In genomic region chr1:201715351-201715750, GRCh38 we compare ENCODE assay signal across 13 cellular contexts.
DNase-seq lines count a peak whose midpoint lies in the region; ATAC-seq and TF ChIP-seq lines count a peak whose summit lies in the region.
"Had no signal": no experiment of that assay in that cellular context is flagged by ENCODE, and none has a peak within 500 bp of the region (broad histone marks: within the 10 kb centered on the region; RNA-seq: fewer than 3 reads in every experiment).

No MANE protein-coding gene starts in this region.

- no peak overlapping the region for H3K27ac ChIP-seq in Karpas-422 (ENCODE audit: low read length)
- peak overlapping the region; percentile 99 for H3K27ac ChIP-seq in subcutaneous abdominal adipose tissue (ENCODE audit: low read depth, low read length)

- H3K36me3 ChIP-seq in Karpas-422 (ENCODE audit: insufficient read depth, low read length) (no peaks in the 10 kb centered on the region), mucosa of stomach (ENCODE audit: control insufficient read depth, insufficient read depth, low read length) (no peaks in the 10 kb centered on the region), subcutaneous abdominal adipose tissue (ENCODE audit: control insufficient read depth in 5 of 5, insufficient read depth in 5 of 5, low read length in 5 of 5) (peaks cover 0 to 17% (median 9%) of the 10 kb centered on the region in 5 donors)

- H3K9me2 ChIP-seq in Karpas-422 (replicated peaks; ENCODE audit: insufficient read depth, low read length), result no peaks in the 10 kb centered on the region

- H2AFZ ChIP-seq in Karpas-422 (ENCODE audit: low read length), result no peak overlapping the region

- H3K4me3 ChIP-seq in Karpas-422 (ENCODE audit: low read length), result no peak overlapping the region
- H3K4me3 ChIP-seq in mucosa of stomach (ENCODE audit: low read length), result no peak overlapping the region
- H3K4me3 ChIP-seq in subcutaneous abdominal adipose tissue (ENCODE audit: low read depth in 1 of 5, low read length in 5 of 5), result peak overlapping the region; percentile 11 to 51 (median 22)

- H3K4me3 Mint-ChIP-seq in chondrocyte (ENCODE audit: unreplicated experiment) (peak overlapping the region; percentile 2), glutamatergic neuron (ENCODE audit: unreplicated experiment) (no peak overlapping the region)

- no peak overlapping the region for H3K9ac ChIP-seq in Karpas-422 (ENCODE audit: low read length)
- H3K9ac ChIP-seq in mucosa of stomach (ENCODE audit: low read length), result peak overlapping the region; percentile 56
- H3K9ac ChIP-seq in subcutaneous abdominal adipose tissue (ENCODE audit: low read length in 5 of 5), result peak overlapping the region; percentile 65 to 84 (median 69)

- H3K79me2 ChIP-seq in Karpas-422 (ENCODE audit: low read length), result no peaks in the 10 kb centered on the region

- TF ChIP-seq CTCF in chondrocyte (IDR thresholded peaks at IDR 0.05), result no peak
- TF ChIP-seq CTCF in glutamatergic neuron (IDR thresholded peaks at IDR 0.05; ENCODE audit: partially characterized antibody, unreplicated experiment), result no peak

- H3K27me3 Mint-ChIP-seq in chondrocyte (ENCODE audit: low read depth) (no peaks in the 10 kb centered on the region), glutamatergic neuron (ENCODE audit: unreplicated experiment) (peaks cover 13% of the 10 kb centered on the region)
- H3K27me3 Mint-ChIP-seq: naive thymus-derived CD8-positive, alpha-beta T cell had no signal

- H3K4me1 Mint-ChIP-seq in chondrocyte (ENCODE audit: low read depth) (peaks cover 81% of the 10 kb centered on the region), glutamatergic neuron (ENCODE audit: low read depth, unreplicated experiment) (peaks cover 51% of the 10 kb centered on the region)

- H3K27ac Mint-ChIP-seq in chondrocyte (ENCODE audit: unreplicated experiment) (peak overlapping the region; percentile 99), glutamatergic neuron (ENCODE audit: unreplicated experiment) (no peak overlapping the region)

- H3K9me3 Mint-ChIP-seq in chondrocyte (ENCODE audit: low read depth) (no peaks in the 10 kb centered on the region), glutamatergic neuron (ENCODE audit: unreplicated experiment) (peaks cover 26% of the 10 kb centered on the region)
- H3K9me3 Mint-ChIP-seq: naive thymus-derived CD8-positive, alpha-beta T cell had no signal

- H3K4me1 ChIP-seq in Karpas-422 (ENCODE audit: low read length), result peaks cover 12% of the 10 kb centered on the region
- peaks cover 63% of the 10 kb centered on the region for H3K4me1 ChIP-seq in mucosa of stomach (ENCODE audit: control insufficient read depth, insufficient read depth, low read length)
- peaks cover 51 to 100% (median 96%) of the 10 kb centered on the region in 5 donors for H3K4me1 ChIP-seq in subcutaneous abdominal adipose tissue (ENCODE audit: control insufficient read depth in 5 of 5, insufficient read depth in 5 of 5, low read length in 5 of 5)

- no peaks in the 10 kb centered on the region for H3K9me3 ChIP-seq in Karpas-422 (ENCODE audit: low read length)
- H3K9me3 ChIP-seq in mucosa of stomach (ENCODE audit: control insufficient read depth, low read length), result no peaks in the 10 kb centered on the region
- no peaks in the 10 kb centered on the region for H3K9me3 ChIP-seq in subcutaneous abdominal adipose tissue (ENCODE audit: control insufficient read depth in 5 of 5, low read length in 5 of 5)

- ATAC-seq in GM19397 (IDR thresholded peaks at IDR 0.05; ENCODE audit: unreplicated experiment) (no peak), HG03097 (IDR thresholded peaks at IDR 0.05; ENCODE audit: low FRiP score, unreplicated experiment) (no peak), HG03159 (IDR thresholded peaks at IDR 0.05; ENCODE audit: unreplicated experiment) (no peak)
- ATAC-seq: naive thymus-derived CD8-positive, alpha-beta T cell had no signal

- H4K20me1 ChIP-seq in Karpas-422 (ENCODE audit: insufficient read depth, low read depth, low read length), result no peaks in the 10 kb centered on the region; the same call in 1 of the 2 replicates

- no peak for DNase-seq in Karpas-422
- peak; percentile 46 for DNase-seq in chondrocyte (ENCODE audit: low spot score)
- DNase-seq in glutamatergic neuron, result no peak
- DNase-seq: activated CD4-positive, alpha-beta T cell treated with anti-CD3 and anti-CD28 coated beads for 1 hour; activated gamma-delta T cell treated with Interleukin-2 at 50 U/mL for 16 hours; naive thymus-derived CD8-positive, alpha-beta T cell; SHP77; stimulated activated CD4-positive, alpha-beta T cell treated with anti-CD3 and anti-CD28 coated beads, Interleukin-4, amount 100 ng/mL, for 4 hours had no signal

- H3K36me3 Mint-ChIP-seq in chondrocyte (ENCODE audit: low read depth) (peaks cover 20% of the 10 kb centered on the region), glutamatergic neuron (ENCODE audit: unreplicated experiment) (peaks cover 13% of the 10 kb centered on the region)

- H3K27me3 ChIP-seq in Karpas-422 (ENCODE audit: low read length) (no peaks in the 10 kb centered on the region), mucosa of stomach (ENCODE audit: control insufficient read depth, insufficient read depth, low read length) (no peaks in the 10 kb centered on the region), subcutaneous abdominal adipose tissue (ENCODE audit: control insufficient read depth in 5 of 5, insufficient read depth in 4 of 5, low read length in 5 of 5) (no peaks in the 10 kb centered on the region)

- peak overlapping the region; percentile 38 for H3K4me2 ChIP-seq in Karpas-422 (ENCODE audit: low read depth, low read length, poor library complexity, severe bottlenecking)

Comparison
In these comparisons a context has a peak if more than half of its experiments do, and no peak if none do; other contexts are left out.
1. H3K4me3 ChIP-seq: peak in subcutaneous abdominal adipose tissue (5 of 5); none in Karpas-422 (single experiment) and mucosa of stomach (single experiment).